19 cellular contexts compared by ENCODE assay signal in the genomic region with DNA sequence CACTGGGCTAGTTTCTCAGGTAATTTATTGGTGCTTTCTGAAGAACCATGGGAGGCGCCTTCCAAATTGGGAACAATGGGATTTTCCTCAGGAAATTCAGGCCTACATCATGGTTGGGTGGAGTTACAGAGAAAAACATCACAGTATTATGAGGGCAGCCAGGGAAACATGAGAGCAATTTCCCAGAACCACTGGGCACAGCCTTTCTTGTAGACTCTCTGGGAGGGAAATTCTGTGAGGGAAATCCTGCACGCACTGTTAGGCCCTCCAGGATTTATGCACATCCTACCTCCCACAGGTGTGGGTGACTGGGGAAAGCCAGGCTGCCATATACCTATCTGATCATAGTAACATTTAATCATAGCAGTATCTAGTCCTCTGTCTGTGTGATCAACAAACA. TPM values are rescaled to one million over a fixed set of nuclear protein-coding genes. Genes with fewer than 3 reads are reported as not detected.
DNase-seq lines count a peak whose midpoint lies in the region; ATAC-seq and TF ChIP-seq lines count a peak whose summit lies in the region.
"Had no signal": no experiment of that assay in that cellular context is flagged by ENCODE, and none has a peak within 500 bp of the region (broad histone marks: within the 10 kb centered on the region; RNA-seq: fewer than 3 reads in every experiment).

No MANE protein-coding gene starts in this region.

- WGBS in body of pancreas, 2 donors, result 84 to 91% methylated on average over 2 of the region's 2 CpGs
- 73 to 88% methylated on average over 2 of the region's 2 CpGs for WGBS in lung, 2 donors

- intact Hi-C loops in body of pancreas (cut with DNase I), result no loop called here

- no peak for DNase-seq in body of pancreas
- DNase-seq in fibroblast of the aortic adventitia (ENCODE audit: low read depth), result peak; percentile 91
- DNase-seq in lung (ENCODE audit: low spot score), result no peak
- no peak for DNase-seq in HK-2 (ENCODE audit: unreplicated experiment)
- no peak for DNase-seq in NAMALWA (ENCODE audit: low spot score)
- no peak for DNase-seq in NCI-H2196 treated with DMSO at 0.1 percent for 48 hours (lab: John Stamatoyannopoulos, UW; ENCODE audit: unreplicated experiment)
- DNase-seq: activated CD4-positive, alpha-beta T cell treated with anti-CD3 and anti-CD28 coated beads for 4 hours; activated naive CD8-positive, alpha-beta T cell treated with anti-CD3 and anti-CD28 coated beads, Interleukin-2, amount 10 ng/mL, durations not matched to agents 7 days and 5 days; CD8-positive, alpha-beta memory T cell; EL; Karpas-422; midbrain; NCI-H1436; NCI-H226; T1000 had no signal

- no peaks in the 10 kb centered on the region for H3K9me3 ChIP-seq in body of pancreas
- H3K9me3 ChIP-seq in lung (ENCODE audit: control insufficient read depth in 2 of 2, insufficient read depth in 1 of 2, low read length in 1 of 2), result peaks cover 0 to 1% of the 10 kb centered on the region in 2 donors

- H3K4me1 ChIP-seq in body of pancreas (peaks cover 6% of the 10 kb centered on the region), lung (ENCODE audit: control insufficient read depth in 2 of 2, insufficient read depth in 2 of 2, low read length in 2 of 2) (peaks cover 10 to 22% of the 10 kb centered on the region in 2 donors)

- TF ChIP-seq POLR2A in body of pancreas (IDR thresholded peaks at IDR 0.05), result no peak

- H3K27ac ChIP-seq in body of pancreas (peak overlapping the region in 3 of 4 donors; percentile 15 to 58 (median 55)), lung (ENCODE audit: low read depth in 1 of 2, low read length in 1 of 2) (peak overlapping the region; percentile 39 to 46), skin epidermis (peak overlapping the region in 16 of 21 experiments; percentile 14 to 86 (median 60))

- ATAC-seq in body of pancreas (peak; percentile 54), lung (ENCODE audit: insufficient read depth, low FRiP score) (peak; percentile 67), GM21825 (IDR thresholded peaks at IDR 0.05; ENCODE audit: unreplicated experiment) (no peak)

- H3K4me3 ChIP-seq in body of pancreas (no peak overlapping the region), fibroblast of the aortic adventitia (ENCODE audit: low read depth, low read length) (no peak overlapping the region), lung (no peak overlapping the region), skin epidermis (no peak overlapping the region)

- TF ChIP-seq CTCF in body of pancreas (IDR thresholded peaks at IDR 0.05), result no peak
- no peak for TF ChIP-seq CTCF in fibroblast of the aortic adventitia (IDR thresholded peaks at IDR 0.05; ENCODE audit: insufficient read depth, low read length)
- TF ChIP-seq CTCF in lung (IDR thresholded peaks at IDR 0.05; ENCODE audit: control extremely low read depth, extremely low read depth), result no peak

- H3K36me3 ChIP-seq in body of pancreas (replicated peaks in 1 of 2; ENCODE audit: insufficient read depth in 1 of 2, low read depth in 2 of 2) (no peaks in the 10 kb centered on the region), lung (ENCODE audit: control insufficient read depth in 2 of 2, insufficient read depth in 2 of 2, low read length in 2 of 2) (peaks cover 8 to 13% of the 10 kb centered on the region in 2 donors)

- no peaks in the 10 kb centered on the region for H3K27me3 ChIP-seq in body of pancreas
- no peaks in the 10 kb centered on the region for H3K27me3 ChIP-seq in lung (ENCODE audit: control insufficient read depth, insufficient read depth)

RNA-seq across cellular contexts. Expression of a gene that starts 13.2 kb away (rescaled TPM):
- total RNA-seq in body of pancreas (under 1 TPM; 0.78 to 0.99 TPM), fibroblast of the aortic adventitia (ENCODE audit: low replicate concordance) (0.27 and 1.6 TPM in 2 replicates), lung (1 to 10 TPM; 1.9 to 3.0 TPM)
- polyA plus RNA-seq in lung, result 1 to 10 TPM; 1.6 to 2.1 TPM

RNA-seq across cellular contexts. Expression of a gene that starts 30.0 kb away (rescaled TPM):
- total RNA-seq in body of pancreas (10 to 100 TPM; 13.8 to 29.6 TPM), fibroblast of the aortic adventitia (ENCODE audit: low replicate concordance) (17.0 and 18.0 TPM in 2 replicates), lung (10 to 100 TPM; 43.8 to 57.6 TPM)
- 100 to 1,000 TPM in 1 of 2 donors, 10 to 100 TPM in 1; 99.1 to 261 TPM for polyA plus RNA-seq in lung

RNA-seq across cellular contexts. Expression of a gene that starts 49.5 kb away (rescaled TPM):
- total RNA-seq in body of pancreas (1 to 10 TPM in 1 of 2 donors, not detected in 1; 4.4 TPM), fibroblast of the aortic adventitia (ENCODE audit: low replicate concordance) (1.1 TPM in 1 of 2 replicates, not detected in the other), lung (1 to 10 TPM; 1.8 to 7.3 TPM)
- 10 to 100 TPM in 1 of 2 donors, 1 to 10 TPM in 1; 5.9 to 10.3 TPM for polyA plus RNA-seq in lung
- polyA plus RNA-seq: AG04450; CD8-positive, alpha-beta memory T cell had no signal

RNA-seq across cellular contexts. Expression of a gene that starts 55.6 kb away (rescaled TPM):
- total RNA-seq in body of pancreas (10 to 100 TPM; 21.5 to 47.8 TPM), fibroblast of the aortic adventitia (ENCODE audit: low replicate concordance) (0.81 and 0.98 TPM in 2 replicates), lung (10 to 100 TPM; 18.7 to 19.0 TPM)
- 1 to 10 TPM; 3.4 to 3.6 TPM for polyA plus RNA-seq in lung
- total RNA-seq: chondrocyte had no signal
- polyA plus RNA-seq: AG04450 had no signal
